ENCODE assay signal across 15 cellular contexts in genomic region chr17:20565245-20565644, GRCh38. TPM values are rescaled to one million over a fixed set of nuclear protein-coding genes. Genes with fewer than 3 reads are reported as not detected.
"Had no signal": no experiment of that assay in that cellular context is flagged by ENCODE, and none has a peak within 500 bp of the region (broad histone marks: within the 10 kb centered on the region; RNA-seq: fewer than 3 reads in every experiment).

No MANE protein-coding gene starts in this region.

RNA-seq across cellular contexts. Expression of gene CDRT15L2, which starts 14.3 kb away (rescaled TPM):
- total RNA-seq: activated B cell treated with CpG ODN at 0.5 μM for 24 hours; activated CD4-positive, alpha-beta memory T cell treated with anti-CD3 and anti-CD28 coated beads for 36 hours; activated CD4-positive, alpha-beta memory T cell treated with anti-CD3 and anti-CD28 coated beads, Interleukin-2, amount 10 ng/mL, durations not matched to agents 7 days and 5 days; activated CD4-positive, alpha-beta T cell treated with anti-CD3 and anti-CD28 coated beads for 36 hours; activated CD4-positive, alpha-beta T cell treated with anti-CD3 and anti-CD28 coated beads, Interleukin-2, amount 10 ng/mL, durations not matched to agents 24 days and 14 days; activated CD4-positive, alpha-beta T cell treated with anti-CD3 and anti-CD28 coated beads, Interleukin-2, amount 10 ng/mL, durations not matched to agents 7 days and 5 days; activated CD8-positive, alpha-beta memory T cell treated with anti-CD3 and anti-CD28 coated beads for 36 hours; activated CD8-positive, alpha-beta memory T cell treated with anti-CD3 and anti-CD28 coated beads, Interleukin-2, amount 10 ng/mL, durations not matched to agents 7 days and 5 days; activated CD8-positive, alpha-beta T cell treated with anti-CD3 and anti-CD28 coated beads for 36 hours; activated CD8-positive, alpha-beta T cell treated with anti-CD3 and anti-CD28 coated beads, Interleukin-2, amount 10 ng/mL, durations not matched to agents 7 days and 5 days; T-cell; T-helper 1 cell treated with Interleukin-12 subunit alpha and Interleukin-12 subunit beta and Interleukin-4 antibody, amounts not matched to agents 30 ng/mL and 1 ng/mL, for 36 hours; T-helper 17 cell; T-helper 2 cell treated with Interferon-gamma antibody and Interleukin-4, amounts not matched to agents 100 ng/mL and 5 ng/mL, for 36 hours; WTC11 had no signal
